Comparison of ENCODE assay signal across 12 cellular contexts in genomic region chr12:63302269-63302940, GRCh38.
DNase-seq lines count a peak whose midpoint lies in the region; ATAC-seq and TF ChIP-seq lines count a peak whose summit lies in the region.
"Had no signal": no experiment of that assay in that cellular context is flagged by ENCODE, and none has a peak within 500 bp of the region (broad histone marks: within the 10 kb centered on the region; RNA-seq: fewer than 3 reads in every experiment).

No MANE protein-coding gene starts in this region.

- peaks cover 2% of the 10 kb centered on the region for H3K4me1 Mint-ChIP-seq in mesothelial cell of epicardium

- ATAC-seq in GM18868 (IDR thresholded peaks at IDR 0.05; ENCODE audit: unreplicated experiment): peak; percentile 81
- peak; percentile 74 for ATAC-seq in GM21786 (IDR thresholded peaks at IDR 0.05; ENCODE audit: unreplicated experiment)
- peak; percentile 70 for ATAC-seq in HG03460 (IDR thresholded peaks at IDR 0.05; ENCODE audit: unreplicated experiment)
- ATAC-seq in heart right ventricle: no peak

- H3K27me3 ChIP-seq in heart right ventricle: no peaks in the 10 kb centered on the region
- H3K27me3 ChIP-seq: transverse colon had no signal

- no peaks in the 10 kb centered on the region for H3K36me3 ChIP-seq in heart right ventricle
- H3K36me3 ChIP-seq: transverse colon had no signal

- H3K27ac Mint-ChIP-seq in mesothelial cell of epicardium: peak overlapping the region; percentile 7

- no peak overlapping the region for H3K4me3 ChIP-seq in heart right ventricle
- H3K4me3 ChIP-seq: transverse colon had no signal

- no peaks in the 10 kb centered on the region for H3K9me3 Mint-ChIP-seq in mesothelial cell of epicardium

- H3K4me3 Mint-ChIP-seq in mesothelial cell of epicardium: no peak overlapping the region

- H3K27me3 Mint-ChIP-seq in mesothelial cell of epicardium (ENCODE audit: low read depth): peaks cover 5% of the 10 kb centered on the region

- intact Hi-C loops in heart right ventricle (cut with DNase I): loop anchor here in 1 of 10 donors (10.0 kb wide), 1 partner anchor 198 kb away; no protein-coding TSS in a partner anchor

- WGBS in heart right ventricle, 2 donors: 56 to 61% methylated on average over 7 of the region's 7 CpGs

- peaks cover 0 to 22% (median 0%) of the 10 kb centered on the region in 9 donors for H3K4me1 ChIP-seq in heart right ventricle
- H3K4me1 ChIP-seq: transverse colon had no signal

- DNase-seq in mesothelial cell of epicardium (ENCODE audit: low spot score in 2 of 2, unreplicated experiment in 2 of 2) (no peak), NCI-H2029 (lab: John Stamatoyannopoulos, UW) (no peak), T1000 (lab: John Stamatoyannopoulos, UW) (no peak), AG20443 (ENCODE audit: low spot score) (no peak), heart right ventricle (no peak)
- DNase-seq: effector CD4-positive, alpha-beta T cell; IMR-90; transverse colon had no signal

- no peaks in the 10 kb centered on the region for H3K36me3 Mint-ChIP-seq in mesothelial cell of epicardium

- H3K27ac ChIP-seq in heart right ventricle: peak overlapping the region in 4 of 10 donors; percentile 2 to 61 (median 30)
- H3K27ac ChIP-seq: RWPE1, transverse colon had no signal

- no peak for TF ChIP-seq CTCF in mesothelial cell of epicardium (IDR thresholded peaks at IDR 0.05; ENCODE audit: unreplicated experiment)
- TF ChIP-seq CTCF in heart right ventricle (IDR thresholded peaks at IDR 0.05): no peak

- no peaks in the 10 kb centered on the region for H3K9me3 ChIP-seq in heart right ventricle
- H3K9me3 ChIP-seq: transverse colon had no signal

Comparison
In these comparisons a context has a peak if more than half of its experiments do, and no peak if none do; other contexts are left out.
1. ATAC-seq: peak in GM18868 (single experiment), GM21786 (single experiment) and HG03460 (single experiment); none in heart right ventricle (0 of 8).